Comparison of ENCODE assay signal across 2 cellular contexts in the genomic region with DNA sequence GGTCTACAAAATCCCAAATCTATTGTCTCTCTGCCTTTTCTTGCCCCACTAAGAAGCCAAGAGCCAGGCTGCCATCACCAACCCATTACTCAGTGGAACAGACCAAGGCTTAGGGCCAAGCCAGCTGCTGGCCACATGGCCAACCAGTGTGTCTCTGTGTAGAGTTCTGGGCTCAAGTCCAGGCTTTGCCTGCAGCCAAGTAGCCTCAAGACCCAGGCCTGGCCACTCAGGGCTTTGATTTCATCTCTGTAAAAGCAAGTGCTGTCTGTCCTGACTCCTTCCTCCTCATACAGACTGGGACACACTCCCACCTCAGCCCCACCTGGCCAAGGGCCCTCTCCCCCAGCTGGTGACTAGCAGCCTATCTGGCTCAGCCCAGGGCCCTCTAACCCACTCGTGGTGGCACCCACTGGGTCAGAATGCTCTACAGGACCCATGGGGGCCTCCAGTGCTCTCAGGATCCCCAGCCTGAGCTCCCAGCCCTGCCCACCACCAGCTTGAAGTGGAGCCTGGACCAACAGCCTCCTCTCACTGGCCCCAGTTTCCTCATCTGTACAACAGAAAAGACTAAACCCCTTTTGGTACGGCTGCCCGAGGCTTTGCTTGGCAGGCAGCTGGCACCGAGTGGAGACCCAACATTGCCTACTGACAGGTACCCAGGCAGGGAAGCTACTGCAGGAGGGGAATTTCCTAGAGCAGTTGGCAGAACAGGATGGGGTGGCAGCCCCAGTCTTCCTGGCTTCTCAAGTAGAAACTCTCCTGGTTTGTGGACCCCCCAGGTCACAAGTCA.
TF ChIP-seq lines count a peak whose summit lies in the region.

No MANE protein-coding gene starts in this region.

TF ChIP-seq in GM12878, 131 proteins besides CTCF, POLR2A, EP300 and RAD21:
- TF ChIP-seq RBBP5 (conservative IDR thresholded peaks at IDR 0.05): no peak
- TF ChIP-seq, protein P1, sequence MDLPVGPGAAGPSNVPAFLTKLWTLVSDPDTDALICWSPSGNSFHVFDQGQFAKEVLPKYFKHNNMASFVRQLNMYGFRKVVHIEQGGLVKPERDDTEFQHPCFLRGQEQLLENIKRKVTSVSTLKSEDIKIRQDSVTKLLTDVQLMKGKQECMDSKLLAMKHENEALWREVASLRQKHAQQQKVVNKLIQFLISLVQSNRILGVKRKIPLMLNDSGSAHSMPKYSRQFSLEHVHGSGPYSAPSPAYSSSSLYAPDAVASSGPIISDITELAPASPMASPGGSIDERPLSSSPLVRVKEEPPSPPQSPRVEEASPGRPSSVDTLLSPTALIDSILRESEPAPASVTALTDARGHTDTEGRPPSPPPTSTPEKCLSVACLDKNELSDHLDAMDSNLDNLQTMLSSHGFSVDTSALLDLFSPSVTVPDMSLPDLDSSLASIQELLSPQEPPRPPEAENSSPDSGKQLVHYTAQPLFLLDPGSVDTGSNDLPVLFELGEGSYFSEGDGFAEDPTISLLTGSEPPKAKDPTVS (IDR thresholded peaks at IDR 0.05; ENCODE audit: low read depth, low read length): no peak
- no peak for TF ChIP-seq POU2F2 (IDR thresholded peaks at IDR 0.05; ENCODE audit: borderline replicate concordance, low read depth, low read length)
- TF ChIP-seq, protein P2, sequence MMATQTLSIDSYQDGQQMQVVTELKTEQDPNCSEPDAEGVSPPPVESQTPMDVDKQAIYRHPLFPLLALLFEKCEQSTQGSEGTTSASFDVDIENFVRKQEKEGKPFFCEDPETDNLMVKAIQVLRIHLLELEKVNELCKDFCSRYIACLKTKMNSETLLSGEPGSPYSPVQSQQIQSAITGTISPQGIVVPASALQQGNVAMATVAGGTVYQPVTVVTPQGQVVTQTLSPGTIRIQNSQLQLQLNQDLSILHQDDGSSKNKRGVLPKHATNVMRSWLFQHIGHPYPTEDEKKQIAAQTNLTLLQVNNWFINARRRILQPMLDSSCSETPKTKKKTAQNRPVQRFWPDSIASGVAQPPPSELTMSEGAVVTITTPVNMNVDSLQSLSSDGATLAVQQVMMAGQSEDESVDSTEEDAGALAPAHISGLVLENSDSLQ (IDR thresholded peaks at IDR 0.05): no peak
- no peak for TF ChIP-seq MTA3 (IDR thresholded peaks at IDR 0.05; ENCODE audit: borderline replicate concordance, low read length)
- TF ChIP-seq RUNX3 (IDR thresholded peaks at IDR 0.05; ENCODE audit: low read length): no peak
- no peak for TF ChIP-seq ESRRA (IDR thresholded peaks at IDR 0.05; ENCODE audit: low read length)
- TF ChIP-seq SIX5 (IDR thresholded peaks at IDR 0.05; ENCODE audit: low read depth, low read length, severe bottlenecking): no peak
- no peak for TF ChIP-seq EED (IDR thresholded peaks at IDR 0.05; ENCODE audit: low read depth)
- TF ChIP-seq, protein P3, sequence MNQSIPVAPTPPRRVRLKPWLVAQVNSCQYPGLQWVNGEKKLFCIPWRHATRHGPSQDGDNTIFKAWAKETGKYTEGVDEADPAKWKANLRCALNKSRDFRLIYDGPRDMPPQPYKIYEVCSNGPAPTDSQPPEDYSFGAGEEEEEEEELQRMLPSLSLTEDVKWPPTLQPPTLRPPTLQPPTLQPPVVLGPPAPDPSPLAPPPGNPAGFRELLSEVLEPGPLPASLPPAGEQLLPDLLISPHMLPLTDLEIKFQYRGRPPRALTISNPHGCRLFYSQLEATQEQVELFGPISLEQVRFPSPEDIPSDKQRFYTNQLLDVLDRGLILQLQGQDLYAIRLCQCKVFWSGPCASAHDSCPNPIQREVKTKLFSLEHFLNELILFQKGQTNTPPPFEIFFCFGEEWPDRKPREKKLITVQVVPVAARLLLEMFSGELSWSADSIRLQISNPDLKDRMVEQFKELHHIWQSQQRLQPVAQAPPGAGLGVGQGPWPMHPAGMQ (IDR thresholded peaks at IDR 0.05; ENCODE audit: borderline replicate concordance): no peak
- no peak for TF ChIP-seq STAT3 (IDR thresholded peaks at IDR 0.05; ENCODE audit: low read depth, low read length)
- TF ChIP-seq ATF7 (IDR thresholded peaks at IDR 0.05; ENCODE audit: low read depth): no peak
- no peak for TF ChIP-seq MXI1 (IDR thresholded peaks at IDR 0.05; ENCODE audit: low read depth, low read length)
- no peak for TF ChIP-seq TCF3 (IDR thresholded peaks at IDR 0.05; ENCODE audit: borderline replicate concordance, insufficient read depth, low read depth, low read length)
- TF ChIP-seq TCF12 (IDR thresholded peaks at IDR 0.05; ENCODE audit: low read depth, low read length): no peak
- no peak for TF ChIP-seq FOXK2 (IDR thresholded peaks at IDR 0.05)
- TF ChIP-seq EGR1 (IDR thresholded peaks at IDR 0.05; ENCODE audit: borderline replicate concordance in 1 of 2, low read depth in 2 of 2, low read length in 2 of 2): no peak

TF ChIP-seq in HepG2, 621 proteins besides CTCF, POLR2A, EP300 and RAD21:
- TF ChIP-seq, protein P4, sequence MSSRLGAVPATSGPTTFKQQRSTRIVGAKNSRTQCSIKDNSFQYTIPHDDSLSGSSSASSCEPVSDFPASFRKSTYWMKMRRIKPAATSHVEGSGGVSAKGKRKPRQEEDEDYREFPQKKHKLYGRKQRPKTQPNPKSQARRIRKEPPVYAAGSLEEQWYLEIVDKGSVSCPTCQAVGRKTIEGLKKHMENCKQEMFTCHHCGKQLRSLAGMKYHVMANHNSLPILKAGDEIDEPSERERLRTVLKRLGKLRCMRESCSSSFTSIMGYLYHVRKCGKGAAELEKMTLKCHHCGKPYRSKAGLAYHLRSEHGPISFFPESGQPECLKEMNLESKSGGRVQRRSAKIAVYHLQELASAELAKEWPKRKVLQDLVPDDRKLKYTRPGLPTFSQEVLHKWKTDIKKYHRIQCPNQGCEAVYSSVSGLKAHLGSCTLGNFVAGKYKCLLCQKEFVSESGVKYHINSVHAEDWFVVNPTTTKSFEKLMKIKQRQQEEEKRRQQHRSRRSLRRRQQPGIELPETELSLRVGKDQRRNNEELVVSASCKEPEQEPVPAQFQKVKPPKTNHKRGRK (CRISPR knock-in tag; IDR thresholded peaks at IDR 0.05): no peak
- TF ChIP-seq, protein P5, sequence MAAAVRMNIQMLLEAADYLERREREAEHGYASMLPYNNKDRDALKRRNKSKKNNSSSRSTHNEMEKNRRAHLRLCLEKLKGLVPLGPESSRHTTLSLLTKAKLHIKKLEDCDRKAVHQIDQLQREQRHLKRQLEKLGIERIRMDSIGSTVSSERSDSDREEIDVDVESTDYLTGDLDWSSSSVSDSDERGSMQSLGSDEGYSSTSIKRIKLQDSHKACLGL (CRISPR knock-in tag; IDR thresholded peaks at IDR 0.05): 0 out of 2 replicates have a peak, but pooled peaks have one; percentile 27
- 0 out of 2 replicates have a peak, but pooled peaks have one; percentile 21 for TF ChIP-seq ZMYM4 (CRISPR knock-in tag; IDR thresholded peaks at IDR 0.05)
- peak; percentile 69 for TF ChIP-seq ZNF629 (CRISPR knock-in tag; conservative IDR thresholded peaks at IDR 0.05)
- 0 out of 2 replicates have a peak, but pooled peaks have one; percentile 9 for TF ChIP-seq SAP130 (CRISPR knock-in tag; IDR thresholded peaks at IDR 0.05; ENCODE audit: low read depth)
- peak; percentile 40; the same call in 1 of the 2 replicates for TF ChIP-seq ZMYM3 (CRISPR knock-in tag; IDR thresholded peaks at IDR 0.05)
- 0 out of 2 replicates have a peak, but pooled peaks have one; percentile 18 for TF ChIP-seq ZNF766 (CRISPR knock-in tag; IDR thresholded peaks at IDR 0.05; ENCODE audit: borderline replicate concordance)
- TF ChIP-seq, protein P6, sequence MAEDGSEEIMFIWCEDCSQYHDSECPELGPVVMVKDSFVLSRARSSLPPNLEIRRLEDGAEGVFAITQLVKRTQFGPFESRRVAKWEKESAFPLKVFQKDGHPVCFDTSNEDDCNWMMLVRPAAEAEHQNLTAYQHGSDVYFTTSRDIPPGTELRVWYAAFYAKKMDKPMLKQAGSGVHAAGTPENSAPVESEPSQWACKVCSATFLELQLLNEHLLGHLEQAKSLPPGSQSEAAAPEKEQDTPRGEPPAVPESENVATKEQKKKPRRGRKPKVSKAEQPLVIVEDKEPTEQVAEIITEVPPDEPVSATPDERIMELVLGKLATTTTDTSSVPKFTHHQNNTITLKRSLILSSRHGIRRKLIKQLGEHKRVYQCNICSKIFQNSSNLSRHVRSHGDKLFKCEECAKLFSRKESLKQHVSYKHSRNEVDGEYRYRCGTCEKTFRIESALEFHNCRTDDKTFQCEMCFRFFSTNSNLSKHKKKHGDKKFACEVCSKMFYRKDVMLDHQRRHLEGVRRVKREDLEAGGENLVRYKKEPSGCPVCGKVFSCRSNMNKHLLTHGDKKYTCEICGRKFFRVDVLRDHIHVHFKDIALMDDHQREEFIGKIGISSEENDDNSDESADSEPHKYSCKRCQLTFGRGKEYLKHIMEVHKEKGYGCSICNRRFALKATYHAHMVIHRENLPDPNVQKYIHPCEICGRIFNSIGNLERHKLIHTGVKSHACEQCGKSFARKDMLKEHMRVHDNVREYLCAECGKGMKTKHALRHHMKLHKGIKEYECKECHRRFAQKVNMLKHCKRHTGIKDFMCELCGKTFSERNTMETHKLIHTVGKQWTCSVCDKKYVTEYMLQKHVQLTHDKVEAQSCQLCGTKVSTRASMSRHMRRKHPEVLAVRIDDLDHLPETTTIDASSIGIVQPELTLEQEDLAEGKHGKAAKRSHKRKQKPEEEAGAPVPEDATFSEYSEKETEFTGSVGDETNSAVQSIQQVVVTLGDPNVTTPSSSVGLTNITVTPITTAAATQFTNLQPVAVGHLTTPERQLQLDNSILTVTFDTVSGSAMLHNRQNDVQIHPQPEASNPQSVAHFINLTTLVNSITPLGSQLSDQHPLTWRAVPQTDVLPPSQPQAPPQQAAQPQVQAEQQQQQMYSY (CRISPR knock-in tag; IDR thresholded peaks at IDR 0.05): no peak
- TF ChIP-seq ZNF430 (CRISPR knock-in tag; IDR thresholded peaks at IDR 0.05): no peak
- TF ChIP-seq HNF4G (IDR thresholded peaks at IDR 0.05; ENCODE audit: borderline replicate concordance, low read depth, low read length): no peak
- TF ChIP-seq HNF4G (CRISPR knock-in tag; IDR thresholded peaks at IDR 0.05; ENCODE audit: borderline replicate concordance, low read depth): no peak
- TF ChIP-seq, protein P7, sequence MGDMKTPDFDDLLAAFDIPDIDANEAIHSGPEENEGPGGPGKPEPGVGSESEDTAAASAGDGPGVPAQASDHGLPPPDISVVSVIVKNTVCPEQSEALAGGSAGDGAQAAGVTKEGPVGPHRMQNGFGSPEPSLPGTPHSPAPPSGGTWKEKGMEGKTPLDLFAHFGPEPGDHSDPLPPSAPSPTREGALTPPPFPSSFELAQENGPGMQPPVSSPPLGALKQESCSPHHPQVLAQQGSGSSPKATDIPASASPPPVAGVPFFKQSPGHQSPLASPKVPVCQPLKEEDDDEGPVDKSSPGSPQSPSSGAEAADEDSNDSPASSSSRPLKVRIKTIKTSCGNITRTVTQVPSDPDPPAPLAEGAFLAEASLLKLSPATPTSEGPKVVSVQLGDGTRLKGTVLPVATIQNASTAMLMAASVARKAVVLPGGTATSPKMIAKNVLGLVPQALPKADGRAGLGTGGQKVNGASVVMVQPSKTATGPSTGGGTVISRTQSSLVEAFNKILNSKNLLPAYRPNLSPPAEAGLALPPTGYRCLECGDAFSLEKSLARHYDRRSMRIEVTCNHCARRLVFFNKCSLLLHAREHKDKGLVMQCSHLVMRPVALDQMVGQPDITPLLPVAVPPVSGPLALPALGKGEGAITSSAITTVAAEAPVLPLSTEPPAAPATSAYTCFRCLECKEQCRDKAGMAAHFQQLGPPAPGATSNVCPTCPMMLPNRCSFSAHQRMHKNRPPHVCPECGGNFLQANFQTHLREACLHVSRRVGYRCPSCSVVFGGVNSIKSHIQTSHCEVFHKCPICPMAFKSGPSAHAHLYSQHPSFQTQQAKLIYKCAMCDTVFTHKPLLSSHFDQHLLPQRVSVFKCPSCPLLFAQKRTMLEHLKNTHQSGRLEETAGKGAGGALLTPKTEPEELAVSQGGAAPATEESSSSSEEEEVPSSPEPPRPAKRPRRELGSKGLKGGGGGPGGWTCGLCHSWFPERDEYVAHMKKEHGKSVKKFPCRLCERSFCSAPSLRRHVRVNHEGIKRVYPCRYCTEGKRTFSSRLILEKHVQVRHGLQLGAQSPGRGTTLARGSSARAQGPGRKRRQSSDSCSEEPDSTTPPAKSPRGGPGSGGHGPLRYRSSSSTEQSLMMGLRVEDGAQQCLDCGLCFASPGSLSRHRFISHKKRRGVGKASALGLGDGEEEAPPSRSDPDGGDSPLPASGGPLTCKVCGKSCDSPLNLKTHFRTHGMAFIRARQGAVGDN (CRISPR knock-in tag; IDR thresholded peaks at IDR 0.05): peak; percentile 24; the same call in 1 of the 2 replicates
- TF ChIP-seq, protein P8, sequence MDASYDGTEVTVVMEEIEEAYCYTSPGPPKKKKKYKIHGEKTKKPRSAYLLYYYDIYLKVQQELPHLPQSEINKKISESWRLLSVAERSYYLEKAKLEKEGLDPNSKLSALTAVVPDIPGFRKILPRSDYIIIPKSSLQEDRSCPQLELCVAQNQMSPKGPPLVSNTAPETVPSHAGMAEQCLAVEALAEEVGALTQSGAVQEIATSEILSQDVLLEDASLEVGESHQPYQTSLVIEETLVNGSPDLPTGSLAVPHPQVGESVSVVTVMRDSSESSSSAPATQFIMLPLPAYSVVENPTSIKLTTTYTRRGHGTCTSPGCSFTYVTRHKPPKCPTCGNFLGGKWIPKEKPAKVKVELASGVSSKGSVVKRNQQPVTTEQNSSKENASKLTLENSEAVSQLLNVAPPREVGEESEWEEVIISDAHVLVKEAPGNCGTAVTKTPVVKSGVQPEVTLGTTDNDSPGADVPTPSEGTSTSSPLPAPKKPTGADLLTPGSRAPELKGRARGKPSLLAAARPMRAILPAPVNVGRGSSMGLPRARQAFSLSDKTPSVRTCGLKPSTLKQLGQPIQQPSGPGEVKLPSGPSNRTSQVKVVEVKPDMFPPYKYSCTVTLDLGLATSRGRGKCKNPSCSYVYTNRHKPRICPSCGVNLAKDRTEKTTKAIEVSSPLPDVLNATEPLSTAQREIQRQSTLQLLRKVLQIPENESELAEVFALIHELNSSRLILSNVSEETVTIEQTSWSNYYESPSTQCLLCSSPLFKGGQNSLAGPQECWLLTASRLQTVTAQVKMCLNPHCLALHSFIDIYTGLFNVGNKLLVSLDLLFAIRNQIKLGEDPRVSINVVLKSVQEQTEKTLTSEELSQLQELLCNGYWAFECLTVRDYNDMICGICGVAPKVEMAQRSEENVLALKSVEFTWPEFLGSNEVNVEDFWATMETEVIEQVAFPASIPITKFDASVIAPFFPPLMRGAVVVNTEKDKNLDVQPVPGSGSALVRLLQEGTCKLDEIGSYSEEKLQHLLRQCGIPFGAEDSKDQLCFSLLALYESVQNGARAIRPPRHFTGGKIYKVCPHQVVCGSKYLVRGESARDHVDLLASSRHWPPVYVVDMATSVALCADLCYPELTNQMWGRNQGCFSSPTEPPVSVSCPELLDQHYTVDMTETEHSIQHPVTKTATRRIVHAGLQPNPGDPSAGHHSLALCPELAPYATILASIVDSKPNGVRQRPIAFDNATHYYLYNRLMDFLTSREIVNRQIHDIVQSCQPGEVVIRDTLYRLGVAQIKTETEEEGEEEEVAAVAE (CRISPR knock-in tag; IDR thresholded peaks at IDR 0.05; ENCODE audit: borderline replicate concordance): no peak
- no peak for TF ChIP-seq AHR (CRISPR knock-in tag; IDR thresholded peaks at IDR 0.05)
- TF ChIP-seq ZNF33B (CRISPR knock-in tag; IDR thresholded peaks at IDR 0.05): 0 out of 2 replicates have a peak, but pooled peaks have one; percentile 3
- TF ChIP-seq RFX1 (IDR thresholded peaks at IDR 0.05): no peak
- no peak for TF ChIP-seq ZNF431 (CRISPR knock-in tag; IDR thresholded peaks at IDR 0.05; ENCODE audit: borderline replicate concordance, low read depth)
- no peak for TF ChIP-seq ZNF850 (CRISPR knock-in tag; conservative IDR thresholded peaks at IDR 0.05)
